8 cellular contexts compared by ENCODE assay signal in genomic region chr5:149960272-149961185, GRCh38. TPM values are rescaled to one million over a fixed set of nuclear protein-coding genes. Genes with fewer than 3 reads are reported as not detected.
DNase-seq lines count a peak whose midpoint lies in the region; ATAC-seq, FAIRE-seq and TF ChIP-seq lines count a peak whose summit lies in the region.

TSS of gene SLC26A2 (plus strand) at chr5:149960758. CDS start at chr5:149977653, 16,895 bp downstream.

- no peaks in the 10 kb centered on the region for H3K27me3 Mint-ChIP-seq in nephron progenitor cell (ENCODE audit: low read depth, poor library complexity)
- H3K27me3 Mint-ChIP-seq in stimulated activated naive CD8-positive, alpha-beta T cell treated with anti-CD3 and anti-CD28 coated beads, Interleukin-15, amount 100 ng/mL, for 72 hours = no peaks in the 10 kb centered on the region

- peak; percentile 99 for DNase-seq in ELF-1 (ENCODE audit: low read depth, low spot score)
- DNase-seq in H54 (ENCODE audit: insufficient read length, low spot score) = peak; percentile 91
- peak; percentile 98 for DNase-seq in activated effector memory CD4-positive, alpha-beta T cell treated with anti-CD3 and anti-CD28 coated beads, Interleukin-2, amount 50 U/mL, for 16 hours
- DNase-seq in fibroblast of the aortic adventitia (ENCODE audit: low read depth) = peak; percentile 97
- DNase-seq in nephron progenitor cell = peak; percentile 95
- DNase-seq in stimulated activated naive CD8-positive, alpha-beta T cell treated with anti-CD3 and anti-CD28 coated beads, Interleukin-15, amount 100 ng/mL, for 72 hours = peak; percentile 90 to 95

- peaks cover 57% of the 10 kb centered on the region for H3K4me1 Mint-ChIP-seq in nephron progenitor cell
- H3K4me1 Mint-ChIP-seq in stimulated activated naive CD8-positive, alpha-beta T cell treated with anti-CD3 and anti-CD28 coated beads, Interleukin-15, amount 100 ng/mL, for 72 hours = peaks cover 36% of the 10 kb centered on the region

- H3F3A ChIP-seq in Loucy (ENCODE audit: low read depth) = no peaks in the 10 kb centered on the region

- TF ChIP-seq CTCF in Loucy (conservative IDR thresholded peaks at IDR 0.05; ENCODE audit: low read length) (no peak), fibroblast of the aortic adventitia (IDR thresholded peaks at IDR 0.05; ENCODE audit: insufficient read depth, low read length) (no peak), nephron progenitor cell (IDR thresholded peaks at IDR 0.05) (no peak)

- no peaks in the 10 kb centered on the region for H3K27me3 ChIP-seq in Loucy (ENCODE audit: insufficient read depth, low read length, poor library complexity, severe bottlenecking)

- H3K4me1 ChIP-seq in Loucy (ENCODE audit: insufficient read depth, low read length, poor library complexity, severe bottlenecking) = peaks cover 19% of the 10 kb centered on the region

- H3K36me3 Mint-ChIP-seq in nephron progenitor cell (ENCODE audit: low read depth) = peaks cover 5% of the 10 kb centered on the region

- peak; percentile 97 for ATAC-seq in stimulated activated naive CD8-positive, alpha-beta T cell treated with anti-CD3 and anti-CD28 coated beads, Interleukin-15, amount 100 ng/mL, for 72 hours

- peak within 1 kb of the TSS; percentile 99 for H3K27ac Mint-ChIP-seq in nephron progenitor cell
- peak within 1 kb of the TSS; percentile 99 for H3K27ac Mint-ChIP-seq in stimulated activated naive CD8-positive, alpha-beta T cell treated with anti-CD3 and anti-CD28 coated beads, Interleukin-15, amount 100 ng/mL, for 72 hours

- H3K9me3 ChIP-seq in Loucy (ENCODE audit: insufficient read depth, low read depth, low read length) = no peaks in the 10 kb centered on the region

- peak within 1 kb of the TSS; percentile 91 for H2AFZ ChIP-seq in Loucy (ENCODE audit: low read length)

- peaks cover 3% of the 10 kb centered on the region; the same call in 1 of the 2 replicates for H3K79me2 ChIP-seq in Loucy (ENCODE audit: insufficient read depth, low read length)

- no peaks in the 10 kb centered on the region for H4K20me1 ChIP-seq in Loucy (ENCODE audit: insufficient read depth, low read length, poor library complexity, severe bottlenecking)

- no peaks in the 10 kb centered on the region for H3K9me3 Mint-ChIP-seq in nephron progenitor cell
- H3K9me3 Mint-ChIP-seq in stimulated activated naive CD8-positive, alpha-beta T cell treated with anti-CD3 and anti-CD28 coated beads, Interleukin-15, amount 100 ng/mL, for 72 hours = no peaks in the 10 kb centered on the region

- H3K4me2 ChIP-seq in Loucy (ENCODE audit: low read depth, low read length, poor library complexity, severe bottlenecking) = peak within 1 kb of the TSS; percentile 94

- H3K4me3 ChIP-seq in Loucy (ENCODE audit: low read length, poor library complexity, severe bottlenecking) (peak within 1 kb of the TSS; percentile 77), fibroblast of the aortic adventitia (ENCODE audit: low read depth, low read length) (peak within 1 kb of the TSS; percentile 78)

- peak within 1 kb of the TSS; percentile 89 for H3K9ac ChIP-seq in Loucy (ENCODE audit: low read depth, low read length, poor library complexity, severe bottlenecking)

- FAIRE-seq in H54 (lab: Jason Lieb, UNC) = peak; percentile 43

- no peaks in the 10 kb centered on the region for H3K36me3 ChIP-seq in Loucy (ENCODE audit: insufficient read depth, low read length)

- peak within 1 kb of the TSS; percentile 88 for H3K4me3 Mint-ChIP-seq in nephron progenitor cell
- peak within 1 kb of the TSS; percentile 93 to 98 for H3K4me3 Mint-ChIP-seq in stimulated activated naive CD8-positive, alpha-beta T cell treated with anti-CD3 and anti-CD28 coated beads, Interleukin-15, amount 100 ng/mL, for 72 hours

- peak; percentile 94 for TF ChIP-seq POLR2A in H54 (IDR thresholded peaks at IDR 0.05; ENCODE audit: low read depth, low read length)
- TF ChIP-seq POLR2A in Raji (IDR thresholded peaks at IDR 0.05; ENCODE audit: insufficient read depth, low read depth, low read length) = peak; percentile 89

- no peaks in the 10 kb centered on the region for H3K9me2 ChIP-seq in Loucy (replicated peaks; ENCODE audit: low read depth, low read length)

RNA-seq across cellular contexts. Expression of gene SLC26A2, which starts in this region (rescaled TPM):
- 12.7 and 20.2 TPM in 2 replicates for total RNA-seq in fibroblast of the aortic adventitia (ENCODE audit: low replicate concordance)

Comparison
In these comparisons a context has a peak if more than half of its experiments do, and no peak if none do; other contexts are left out.
1. Peak in every context shown above with its lines: DNase-seq, ATAC-seq and H3K4me3 ChIP-seq.